ENCODE assay signal across 7 cellular contexts in genomic region chr1:48498096-48498791, GRCh38. TPM values are rescaled to one million over a fixed set of nuclear protein-coding genes. Genes with fewer than 3 reads are reported as not detected.
DNase-seq lines count a peak whose midpoint lies in the region; ATAC-seq, FAIRE-seq and TF ChIP-seq lines count a peak whose summit lies in the region.

No MANE protein-coding gene starts in this region.

- H3K36me3 ChIP-seq in astrocyte (ENCODE audit: insufficient read depth, low read length) (no peaks in the 10 kb centered on the region), small intestine (ENCODE audit: control insufficient read depth in 2 of 2, insufficient read depth in 2 of 2, low read length in 2 of 2) (no peaks in the 10 kb centered on the region)

- DNase-seq in GM13977 (ENCODE audit: low spot score) = peak; percentile 57
- DNase-seq in NCI-H1694 treated with DMSO at 0.1 percent for 48 hours (lab: John Stamatoyannopoulos, UW) = peak; percentile 61
- DNase-seq in T-helper 2 cell treated with Interferon-gamma antibody and Interleukin-4, amounts not matched to agents 5 μg/mL and 100 μg/mL, for 36 hours (ENCODE audit: low spot score) = peak; percentile 44
- DNase-seq in astrocyte (ENCODE audit: low read depth) = peak; percentile 27
- DNase-seq in hippocampal formation (lab: John Stamatoyannopoulos, UW) = peak; percentile 79 to 87
- peak; percentile 78 for DNase-seq in small intestine

- H3K27ac ChIP-seq in astrocyte (ENCODE audit: low read depth, low read length) = no peak overlapping the region
- H3K27ac ChIP-seq in small intestine (ENCODE audit: low read depth in 1 of 2, low read length in 1 of 2) = no peak overlapping the region

- H2AFZ ChIP-seq in astrocyte (ENCODE audit: low read depth, low read length) = no peak overlapping the region

- no peak overlapping the region for H3K4me3 ChIP-seq in astrocyte (ENCODE audit: insufficient read depth, low read depth, low read length)
- no peak overlapping the region for H3K4me3 ChIP-seq in small intestine (ENCODE audit: low read depth in 1 of 2, low read length in 2 of 2)

- H3K4me2 ChIP-seq in astrocyte (ENCODE audit: low read length) = no peak overlapping the region

- H3K79me2 ChIP-seq in astrocyte (ENCODE audit: insufficient read depth, low read length) = no peaks in the 10 kb centered on the region

- no peaks in the 10 kb centered on the region for H4K20me1 ChIP-seq in astrocyte (ENCODE audit: insufficient read depth, low read length)

- H3K27me3 ChIP-seq in astrocyte (ENCODE audit: insufficient read depth, low read length) (no peaks in the 10 kb centered on the region), small intestine (ENCODE audit: control insufficient read depth in 2 of 2, insufficient read depth in 2 of 2, low read length in 2 of 2) (no peaks in the 10 kb centered on the region)

- no peak overlapping the region for H3K9ac ChIP-seq in astrocyte (ENCODE audit: low read length)

- H3K4me3 Mint-ChIP-seq in T-helper 2 cell treated with Interferon-gamma antibody and Interleukin-4, amounts not matched to agents 5 μg/mL and 100 μg/mL, for 36 hours = no peak overlapping the region
- H3K4me3 Mint-ChIP-seq in astrocyte (ENCODE audit: unreplicated experiment) = no peak overlapping the region

- no peaks in the 10 kb centered on the region for H3K36me3 Mint-ChIP-seq in T-helper 2 cell treated with Interferon-gamma antibody and Interleukin-4, amounts not matched to agents 5 μg/mL and 100 μg/mL, for 36 hours (ENCODE audit: low read depth)
- H3K36me3 Mint-ChIP-seq in astrocyte (ENCODE audit: low read depth, unreplicated experiment) = no peaks in the 10 kb centered on the region

- FAIRE-seq in astrocyte (lab: Jason Lieb, UNC) (peak; percentile 64), small intestine (lab: Jason Lieb, UNC) (no peak)

- TF ChIP-seq CTCF in GM13977 (IDR thresholded peaks at IDR 0.05; ENCODE audit: extremely low read depth, insufficient read depth, missing control alignments) (peak; percentile 93), astrocyte (IDR thresholded peaks at IDR 0.05; ENCODE audit: insufficient read depth, low read depth, low read length) (peak; percentile 94)

- ATAC-seq in HG02798 (IDR thresholded peaks at IDR 0.05; ENCODE audit: poor library complexity, unreplicated experiment) = peak; percentile 89

- H3K4me1 ChIP-seq in astrocyte (ENCODE audit: insufficient read depth, low read length) (peaks cover 12% of the 10 kb centered on the region), small intestine (ENCODE audit: control insufficient read depth in 2 of 2, insufficient read depth in 1 of 2, low read depth in 1 of 2, low read length in 1 of 2) (peaks cover 0 to 5% of the 10 kb centered on the region in 2 donors)

- H3K4me1 Mint-ChIP-seq in T-helper 2 cell treated with Interferon-gamma antibody and Interleukin-4, amounts not matched to agents 5 μg/mL and 100 μg/mL, for 36 hours (ENCODE audit: low read depth) = peaks cover 3% of the 10 kb centered on the region
- H3K4me1 Mint-ChIP-seq in astrocyte (ENCODE audit: low read depth, unreplicated experiment) = peaks cover 19% of the 10 kb centered on the region

- in situ Hi-C loops in GM13977 (cut with MboI; ENCODE audit: low pct_unique_long_range_greater_than_20kb, low sequenced_read_pairs, unreplicated experiment) = no loop called here

- H3K27ac Mint-ChIP-seq in T-helper 2 cell treated with Interferon-gamma antibody and Interleukin-4, amounts not matched to agents 5 μg/mL and 100 μg/mL, for 36 hours = no peak overlapping the region
- no peak overlapping the region for H3K27ac Mint-ChIP-seq in astrocyte (ENCODE audit: unreplicated experiment)

- H3K9me3 Mint-ChIP-seq in T-helper 2 cell treated with Interferon-gamma antibody and Interleukin-4, amounts not matched to agents 5 μg/mL and 100 μg/mL, for 36 hours = no peaks in the 10 kb centered on the region
- H3K9me3 Mint-ChIP-seq in astrocyte (ENCODE audit: unreplicated experiment) = no peaks in the 10 kb centered on the region

- H3K9me3 ChIP-seq in astrocyte (ENCODE audit: insufficient read depth, low read depth, low read length) = no peaks in the 10 kb centered on the region
- no peaks in the 10 kb centered on the region for H3K9me3 ChIP-seq in small intestine (ENCODE audit: control insufficient read depth, low read depth)

- no peaks in the 10 kb centered on the region for H3K27me3 Mint-ChIP-seq in T-helper 2 cell treated with Interferon-gamma antibody and Interleukin-4, amounts not matched to agents 5 μg/mL and 100 μg/mL, for 36 hours (ENCODE audit: low read depth)
- peaks cover 2% of the 10 kb centered on the region for H3K27me3 Mint-ChIP-seq in astrocyte (ENCODE audit: low read depth, unreplicated experiment)

- WGBS in small intestine, 3 donors = 15 to 22% (median 21%) methylated on average over 15 of the region's 15 CpGs

RNA-seq across cellular contexts. Expression of gene SPATA6, which starts 26.2 kb away (rescaled TPM):
- total RNA-seq in astrocyte = 7.4 and 8.2 TPM in 2 replicates
- polyA plus RNA-seq in small intestine = 1 to 10 TPM; 2.5 to 3.6 (median 2.7) TPM

Comparison
In these comparisons a context has a peak if more than half of its experiments do, and no peak if none do; other contexts are left out.
1. DNase-seq: peak in every context shown above with its lines; median percentile 83 in hippocampal formation; 78 in small intestine; 61 in NCI-H1694 treated with DMSO at 0.1 percent for 48 hours; 57 in GM13977; 44 in T-helper 2 cell treated with Interferon-gamma antibody and Interleukin-4, amounts not matched to agents 5 μg/mL and 100 μg/mL, for 36 hours; 27 in astrocyte.